8 cellular contexts compared by ENCODE assay signal in genomic region chr17:1714980-1715802, GRCh38. TPM values are rescaled to one million over a fixed set of nuclear protein-coding genes. Genes with fewer than 3 reads are reported as not detected.
DNase-seq lines count a peak whose midpoint lies in the region; ATAC-seq and TF ChIP-seq lines count a peak whose summit lies in the region.

No MANE protein-coding gene starts in this region.

- peaks cover 19% of the 10 kb centered on the region for H3K4me1 ChIP-seq in HUES48 (ENCODE audit: control insufficient read depth, insufficient read depth, low read length)
- peaks cover 11 to 54% (median 30%) of the 10 kb centered on the region in 4 donors for H3K4me1 ChIP-seq in liver (ENCODE audit: control insufficient read depth in 4 of 4, insufficient read depth in 4 of 4, low read length in 3 of 4)

- peaks cover 49% of the 10 kb centered on the region for H3K27me3 Mint-ChIP-seq in stimulated activated memory B cell treated with anti-CD40 and anti-IgM and Interleukin-4, amounts not matched to agents 10 μg/mL and 1 μg/mL and 100 μg/mL, for 72 hours

- peaks cover 45% of the 10 kb centered on the region for H3K36me3 Mint-ChIP-seq in stimulated activated memory B cell treated with anti-CD40 and anti-IgM and Interleukin-4, amounts not matched to agents 10 μg/mL and 1 μg/mL and 100 μg/mL, for 72 hours

- H3K27ac ChIP-seq in HUES48 (ENCODE audit: low read depth, low read length) (peak overlapping the region; percentile 85), WERI-Rb-1 (no peak overlapping the region), liver (ENCODE audit: low read depth in 1 of 2, low read length in 2 of 2) (peak overlapping the region; percentile 95 to 96)

- 2% methylated on average over 32 of the region's 32 CpGs for WGBS in liver

- DNase-seq in AG10803 (ENCODE audit: low read depth) (peak; percentile 94), WERI-Rb-1 (peak; percentile 39), dermis microvascular lymphatic vessel endothelial cell (ENCODE audit: low read depth in 2 of 2) (peak; percentile 69 to 90), NCI-H774 (lab: John Stamatoyannopoulos, UW) (no peak)

- no peak for ATAC-seq in stimulated activated memory B cell treated with anti-CD40 and anti-IgM and Interleukin-4, amounts not matched to agents 10 μg/mL and 1 μg/mL and 100 μg/mL, for 72 hours
- ATAC-seq in HG03469 (IDR thresholded peaks at IDR 0.05; ENCODE audit: unreplicated experiment), result no peak

- H3K27me3 ChIP-seq in HUES48 (ENCODE audit: control insufficient read depth, insufficient read depth, low read length) (no peaks in the 10 kb centered on the region), WERI-Rb-1 (ENCODE audit: insufficient read depth, low read depth, severe bottlenecking) (no peaks in the 10 kb centered on the region), liver (ENCODE audit: control insufficient read depth in 4 of 4, insufficient read depth in 4 of 4, low read length in 3 of 4) (no peaks in the 10 kb centered on the region)

- H3K4me3 ChIP-seq in AG10803 (ENCODE audit: low read length) (peak overlapping the region; percentile 94), HUES48 (ENCODE audit: low read depth, low read length) (peak overlapping the region; percentile 82), WERI-Rb-1 (ENCODE audit: low read depth, low read length) (peak overlapping the region; percentile 47), liver (ENCODE audit: low read depth in 1 of 3, low read length in 3 of 3) (peak overlapping the region; percentile 78 to 96 (median 89))

- H3K36me3 ChIP-seq in HUES48 (ENCODE audit: control insufficient read depth, insufficient read depth, low read length) (peaks cover 15% of the 10 kb centered on the region; the same call in 1 of the 2 replicates), WERI-Rb-1 (no peaks in the 10 kb centered on the region), liver (ENCODE audit: control insufficient read depth in 4 of 4, insufficient read depth in 3 of 4, low read depth in 1 of 4, low read length in 3 of 4) (peaks cover 11 to 24% (median 14%) of the 10 kb centered on the region in 4 donors)

- H3K4me3 Mint-ChIP-seq in stimulated activated memory B cell treated with anti-CD40 and anti-IgM and Interleukin-4, amounts not matched to agents 10 μg/mL and 1 μg/mL and 100 μg/mL, for 72 hours, result peak overlapping the region; percentile 99

- no peaks in the 10 kb centered on the region for H3K9me3 ChIP-seq in HUES48 (ENCODE audit: control insufficient read depth, insufficient read depth, low read length)
- H3K9me3 ChIP-seq in WERI-Rb-1 (ENCODE audit: severe bottlenecking), result no peaks in the 10 kb centered on the region
- H3K9me3 ChIP-seq in liver (ENCODE audit: control insufficient read depth in 4 of 4, low read length in 3 of 4), result no peaks in the 10 kb centered on the region

- peaks cover 53% of the 10 kb centered on the region for H3K4me1 Mint-ChIP-seq in stimulated activated memory B cell treated with anti-CD40 and anti-IgM and Interleukin-4, amounts not matched to agents 10 μg/mL and 1 μg/mL and 100 μg/mL, for 72 hours

- H3K9me3 Mint-ChIP-seq in stimulated activated memory B cell treated with anti-CD40 and anti-IgM and Interleukin-4, amounts not matched to agents 10 μg/mL and 1 μg/mL and 100 μg/mL, for 72 hours, result no peaks in the 10 kb centered on the region

- peak overlapping the region; percentile 96 for H3K27ac Mint-ChIP-seq in stimulated activated memory B cell treated with anti-CD40 and anti-IgM and Interleukin-4, amounts not matched to agents 10 μg/mL and 1 μg/mL and 100 μg/mL, for 72 hours

- H3K9ac ChIP-seq in HUES48 (ENCODE audit: low read depth, low read length), result no peak overlapping the region
- H3K9ac ChIP-seq in liver (ENCODE audit: low read depth in 1 of 2, low read length in 2 of 2), result peak overlapping the region; percentile 18 to 49

- no peak for TF ChIP-seq RAD21 in liver (IDR thresholded peaks at IDR 0.05)

- no peak for TF ChIP-seq CTCF in AG10803 (conservative IDR thresholded peaks at IDR 0.05; ENCODE audit: low read length)
- TF ChIP-seq CTCF in WERI-Rb-1 (IDR thresholded peaks at IDR 0.05; ENCODE audit: low read depth, low read length), result no peak
- TF ChIP-seq CTCF in liver (IDR thresholded peaks at IDR 0.05; ENCODE audit: low read depth, low read length, missing input control), result no peak

TF ChIP-seq in liver, 16 proteins besides CTCF, POLR2A, EP300 and RAD21:
- peak; percentile 63 for TF ChIP-seq YY1 (IDR thresholded peaks at IDR 0.05)
- no peak for TF ChIP-seq EGR1 (IDR thresholded peaks at IDR 0.05; ENCODE audit: low read depth in 2 of 2)
- TF ChIP-seq TAF1 (conservative IDR thresholded peaks at IDR 0.05), result peak; percentile 72
- peak; percentile 16 to 49 for TF ChIP-seq JUND (IDR thresholded peaks at IDR 0.05)
- TF ChIP-seq GABPA (IDR thresholded peaks at IDR 0.05 in 1 of 2, conservative IDR thresholded peaks at IDR 0.05 in 1 of 2), result no peak
- peak; percentile 9 for TF ChIP-seq MAX (IDR thresholded peaks at IDR 0.05)
- no peak for TF ChIP-seq HNF4G (IDR thresholded peaks at IDR 0.05)
- peak; percentile 91 to 97 for TF ChIP-seq RXRA (IDR thresholded peaks at IDR 0.05)
- peak; percentile 81 for TF ChIP-seq NR2F2 (IDR thresholded peaks at IDR 0.05)
- peak; percentile 13 for TF ChIP-seq REST (IDR thresholded peaks at IDR 0.05)
- TF ChIP-seq SP1 (IDR thresholded peaks at IDR 0.05), result peak; percentile 73
- TF ChIP-seq FOXA2 (IDR thresholded peaks at IDR 0.05), result no peak
- TF ChIP-seq FOXA1 (IDR thresholded peaks at IDR 0.05), result no peak
- peak; percentile 51 to 62 for TF ChIP-seq HNF4A (conservative IDR thresholded peaks at IDR 0.05)
- TF ChIP-seq ZBTB33 (IDR thresholded peaks at IDR 0.05), result no peak
- TF ChIP-seq ATF3 (IDR thresholded peaks at IDR 0.05), result peak; percentile 53

RNA-seq across cellular contexts. Expression of gene TLCD2, which starts 5.0 kb away (rescaled TPM):
- 1.4 and 1.5 TPM in 2 replicates for total RNA-seq in dermis microvascular lymphatic vessel endothelial cell
- 1 to 10 TPM; 1.2 to 7.3 TPM for total RNA-seq in liver
- polyA plus RNA-seq in liver, result 1 to 10 TPM; 2.6 to 4.3 TPM

RNA-seq across cellular contexts. Expression of gene WDR81, which starts 9.3 kb away (rescaled TPM):
- 7.8 and 11.4 TPM in 2 replicates for total RNA-seq in dermis microvascular lymphatic vessel endothelial cell
- 10 to 100 TPM; 39.2 to 41.8 TPM for total RNA-seq in liver
- polyA plus RNA-seq in liver, result 10 to 100 TPM; 12.3 to 26.8 TPM

RNA-seq across cellular contexts. Expression of gene SERPINF2, which starts 27.5 kb away (rescaled TPM):
- under 0.01 TPM in 1 of 2 replicates, not detected in the other for total RNA-seq in dermis microvascular lymphatic vessel endothelial cell
- 100 to 1,000 TPM; 582 to 768 TPM for total RNA-seq in liver
- polyA plus RNA-seq in liver, result 1,000 to 10,000 TPM in 1 of 2 donors, 100 to 1,000 TPM in 1; 477 to 1,248 TPM

RNA-seq across cellular contexts. Expression of gene PRPF8, which starts 30.5 kb away (rescaled TPM):
- total RNA-seq in dermis microvascular lymphatic vessel endothelial cell (72.7 and 94.3 TPM in 2 replicates), liver (100 to 1,000 TPM; 103 to 110 TPM)
- 10 to 100 TPM; 50.2 to 61.1 TPM for polyA plus RNA-seq in liver

RNA-seq across cellular contexts. Expression of gene SERPINF1, which starts 46.7 kb away (rescaled TPM):
- not detected in 2 replicates for total RNA-seq in dermis microvascular lymphatic vessel endothelial cell
- total RNA-seq in liver, result 1,000 to 10,000 TPM in 1 of 2 donors, 100 to 1,000 TPM in 1; 319 to 1,105 TPM
- 100 to 1,000 TPM; 742 to 798 TPM for polyA plus RNA-seq in liver

Comparison
In these comparisons a context has a peak if more than half of its experiments do, and no peak if none do; other contexts are left out.
1. RNA of gene SERPINF2, which starts 27.5 kb away (total RNA-seq): 582 to 768 TPM in liver; under 0.01 TPM in dermis microvascular lymphatic vessel endothelial cell; every median in the first group is over 100 times any median in the second.
2. Peak in every context shown above with its lines, with median percentiles within 50 percentile points of each other: H3K4me3 ChIP-seq.